In the genomic region with DNA sequence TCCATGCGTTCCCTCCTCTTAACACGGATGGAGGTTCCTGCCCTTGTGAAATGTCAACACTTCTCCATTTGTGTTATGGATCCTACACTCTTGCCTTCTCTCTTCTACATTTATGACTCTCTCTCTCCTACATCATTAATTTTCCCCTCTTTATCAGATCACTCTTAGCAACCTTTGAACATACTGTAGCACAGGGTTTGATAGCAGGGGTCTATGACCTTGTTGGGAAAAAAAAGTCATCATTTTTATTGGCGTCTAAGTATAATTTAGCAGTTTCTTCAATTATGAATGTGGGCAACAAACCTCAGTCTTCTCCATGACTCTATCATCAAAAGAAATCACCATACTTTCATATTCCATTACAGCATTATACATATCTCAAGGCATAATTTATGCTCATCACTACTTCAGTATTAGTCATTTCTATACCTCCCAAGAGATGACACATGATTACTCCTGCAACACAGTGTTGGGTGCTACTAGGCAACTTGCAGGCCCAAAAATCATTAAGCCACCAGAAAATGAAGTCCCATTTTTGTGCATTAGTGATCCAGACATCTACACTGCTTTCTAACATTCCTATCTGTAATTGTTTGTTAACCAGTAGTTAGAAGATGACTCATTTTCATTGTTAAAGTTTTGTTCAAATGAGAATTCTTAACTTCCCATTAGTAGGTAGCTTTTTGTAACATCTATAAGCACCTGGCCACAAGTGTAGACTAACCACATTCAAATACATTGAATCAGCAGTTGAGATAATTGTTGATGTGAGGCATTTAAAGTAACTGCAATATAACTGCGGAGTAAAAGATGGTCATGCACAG, we compare ENCODE assay signal across 22 cellular contexts. TPM values are rescaled to one million over a fixed set of nuclear protein-coding genes. Genes with fewer than 3 reads are reported as not detected.
DNase-seq lines count a peak whose midpoint lies in the region; ATAC-seq, FAIRE-seq and TF ChIP-seq lines count a peak whose summit lies in the region.
"Had no signal": no experiment of that assay in that cellular context is flagged by ENCODE, and none has a peak within 500 bp of the region (broad histone marks: within the 10 kb centered on the region; RNA-seq: fewer than 3 reads in every experiment).

No MANE protein-coding gene starts in this region.

- TF ChIP-seq CTCF in keratinocyte (optimal IDR thresholded peaks at IDR 0.05 in 1 of 3, IDR thresholded peaks at IDR 0.05 in 1 of 3, conservative IDR thresholded peaks at IDR 0.05 in 1 of 3; ENCODE audit: extremely low read depth in 1 of 3, insufficient read depth in 2 of 3, low read length in 3 of 3): no peak
- no peak for TF ChIP-seq CTCF in mucosa of descending colon (IDR thresholded peaks at IDR 0.05)

- no peak overlapping the region for H3K9ac ChIP-seq in keratinocyte (ENCODE audit: control insufficient read depth, extremely low read depth, insufficient read depth, low read length)

- H3K36me3 Mint-ChIP-seq in activated CD4-positive, alpha-beta memory T cell treated with anti-CD3 and anti-CD28 coated beads, Interleukin-2, amount 10 ng/mL, durations not matched to agents 7 days and 5 days (ENCODE audit: low read depth): no peaks in the 10 kb centered on the region

- no peak overlapping the region for H3K27ac Mint-ChIP-seq in activated CD4-positive, alpha-beta memory T cell treated with anti-CD3 and anti-CD28 coated beads, Interleukin-2, amount 10 ng/mL, durations not matched to agents 7 days and 5 days
- H3K27ac Mint-ChIP-seq: GM23338 had no signal

- H2AFZ ChIP-seq in keratinocyte (ENCODE audit: control insufficient read depth, low read length): no peak overlapping the region
- H2AFZ ChIP-seq: GM23338 had no signal

- ATAC-seq in mucosa of descending colon: no peak
- ATAC-seq in GM21737 (IDR thresholded peaks at IDR 0.05; ENCODE audit: unreplicated experiment): no peak
- ATAC-seq: GM23338, lower lobe of right lung, SK-N-SH treated with all-trans-retinoic acid at 6 μM for 48 hours had no signal

- H3K27me3 Mint-ChIP-seq in activated CD4-positive, alpha-beta memory T cell treated with anti-CD3 and anti-CD28 coated beads, Interleukin-2, amount 10 ng/mL, durations not matched to agents 7 days and 5 days: peaks cover 16% of the 10 kb centered on the region

- H3K9me1 ChIP-seq in keratinocyte (ENCODE audit: control insufficient read depth, extremely low read depth, insufficient read depth, low read length): no peaks in the 10 kb centered on the region

- no peaks in the 10 kb centered on the region for H3K9me3 Mint-ChIP-seq in activated CD4-positive, alpha-beta memory T cell treated with anti-CD3 and anti-CD28 coated beads, Interleukin-2, amount 10 ng/mL, durations not matched to agents 7 days and 5 days
- H3K9me3 Mint-ChIP-seq: GM23338 had no signal

- H3K9me3 ChIP-seq in keratinocyte (ENCODE audit: control insufficient read depth, low read depth, low read length): no peaks in the 10 kb centered on the region
- H3K9me3 ChIP-seq in mucosa of descending colon: no peaks in the 10 kb centered on the region
- H3K9me3 ChIP-seq: lower lobe of right lung, prostate gland, uterus had no signal

- peak overlapping the region; percentile 53 for H3K27ac ChIP-seq in keratinocyte (ENCODE audit: control insufficient read depth, insufficient read depth, low read length)
- H3K27ac ChIP-seq: brain microvascular endothelial cell, lower lobe of right lung, prostate gland, uterus had no signal

- no peaks in the 10 kb centered on the region for H3K27me3 ChIP-seq in keratinocyte (ENCODE audit: control insufficient read depth, extremely low read depth, insufficient read depth, low read length)
- H3K27me3 ChIP-seq: brain microvascular endothelial cell, uterus had no signal

- dilution Hi-C loops in keratinocyte (cut with MboI; ENCODE audit: extremely low pct_ligation_motif_present, low sequenced_read_pairs): no loop called here

- no peak overlapping the region for H3K4me3 ChIP-seq in keratinocyte (ENCODE audit: control insufficient read depth in 2 of 3, extremely low read depth in 1 of 3, insufficient read depth in 2 of 3, low read depth in 1 of 3, low read length in 3 of 3)
- no peak overlapping the region for H3K4me3 ChIP-seq in mucosa of descending colon
- H3K4me3 ChIP-seq: GM23338, lower lobe of right lung, prostate gland, uterus had no signal

- CTCF ChIA-PET in activated CD4-positive, alpha-beta memory T cell treated with anti-CD3 and anti-CD28 coated beads, Interleukin-2, amount 10 ng/mL, durations not matched to agents 7 days and 5 days (lab: Charles Lee): no interaction called here

- POLR2A ChIA-PET in activated CD4-positive, alpha-beta memory T cell treated with anti-CD3 and anti-CD28 coated beads, Interleukin-2, amount 10 ng/mL, durations not matched to agents 7 days and 5 days (lab: Charles Lee): no interaction called here

- FAIRE-seq in keratinocyte (lab: Jason Lieb, UNC): peak; percentile 83
- FAIRE-seq: RCC 7860, small intestine had no signal

- H3K79me2 ChIP-seq in keratinocyte (ENCODE audit: control insufficient read depth, insufficient read depth, low read length): no peaks in the 10 kb centered on the region

- H3K36me3 ChIP-seq in keratinocyte (ENCODE audit: control insufficient read depth in 2 of 2, extremely low read depth in 1 of 2, insufficient read depth in 2 of 2, low read length in 2 of 2) (no peaks in the 10 kb centered on the region), mucosa of descending colon (ENCODE audit: low read depth) (no peaks in the 10 kb centered on the region)
- H3K36me3 ChIP-seq: brain microvascular endothelial cell, lower lobe of right lung, prostate gland, uterus had no signal

- H4K20me1 ChIP-seq in keratinocyte (ENCODE audit: control insufficient read depth, extremely low read depth, insufficient read depth, low read length): no peaks in the 10 kb centered on the region

- H3K4me1 ChIP-seq in keratinocyte (ENCODE audit: control insufficient read depth, extremely low read depth, insufficient read depth, low read length) (peaks cover 26% of the 10 kb centered on the region), mucosa of descending colon (ENCODE audit: low read depth) (no peaks in the 10 kb centered on the region)
- H3K4me1 ChIP-seq: lower lobe of right lung, prostate gland, uterus had no signal

- intact Hi-C loops in mucosa of descending colon (cut with DNase I, micrococcal nuclease): no loop called here

- peaks cover 6% of the 10 kb centered on the region for H3K4me1 Mint-ChIP-seq in activated CD4-positive, alpha-beta memory T cell treated with anti-CD3 and anti-CD28 coated beads, Interleukin-2, amount 10 ng/mL, durations not matched to agents 7 days and 5 days

- H3K4me3 Mint-ChIP-seq in activated CD4-positive, alpha-beta memory T cell treated with anti-CD3 and anti-CD28 coated beads, Interleukin-2, amount 10 ng/mL, durations not matched to agents 7 days and 5 days: no peak overlapping the region
- H3K4me3 Mint-ChIP-seq: GM23338 had no signal

- DNase-seq in activated CD4-positive, alpha-beta T cell treated with anti-CD3 and anti-CD28 coated beads for 48 hours: peak; percentile 17
- DNase-seq in activated CD4-positive, alpha-beta T cell treated with anti-CD3 and anti-CD28 coated beads, Interleukin-2, amount 50 U/mL, for 1 hour: no peak
- DNase-seq in HPDE6-E6E7 (ENCODE audit: extremely low spot score): peak; percentile 49
- DNase-seq in SW480 (ENCODE audit: low spot score): peak; percentile 3
- peak; percentile 35 for DNase-seq in keratinocyte (ENCODE audit: low read depth, low spot score)
- no peak for DNase-seq in activated CD4-positive, alpha-beta memory T cell treated with anti-CD3 and anti-CD28 coated beads, Interleukin-2, amount 10 ng/mL, durations not matched to agents 7 days and 5 days
- no peak for DNase-seq in mucosa of descending colon
- DNase-seq: activated CD4-positive, CD25-positive, alpha-beta regulatory T cell treated with anti-CD3 and anti-CD28 coated beads, Interleukin-2, amount 50 U/mL, for 72 hours; brain microvascular endothelial cell; DND-41; foreskin fibroblast; lower lobe of right lung; NCI-H187 treated with DMSO at 0.1 percent for 48 hours; NCI-H2227 treated with DMSO at 0.1 percent for 48 hours; small intestine; uterus had no signal

- peak overlapping the region; percentile 33 for H3K4me2 ChIP-seq in keratinocyte (ENCODE audit: control insufficient read depth, extremely low read depth, insufficient read depth, low read depth, low read length)
- H3K4me2 ChIP-seq: GM23338 had no signal

RNA-seq across cellular contexts. Expression of gene CYP39A1, which starts 9.5 kb away (rescaled TPM):
- polyA plus RNA-seq in keratinocyte: 0.77 to 1.6 TPM (median 1.5 TPM) in 3 replicates
- polyA plus RNA-seq in keratinocyte (2011; ENCODE audit: low read depth): 4.3 TPM
- 1.1 and 2.1 TPM in 2 replicates for polyA plus RNA-seq in keratinocyte (2011; cell fraction: cytosol; rRNA removed)
- polyA plus RNA-seq in keratinocyte (2011; cell fraction: nucleus; rRNA removed): 1.8 TPM in 2 replicates
- 1.2 and 3.6 TPM in 2 replicates for polyA plus RNA-seq in keratinocyte (2012; ENCODE audit: low replicate concordance)
- polyA minus RNA-seq in keratinocyte: 0.43 to 2.0 TPM (median 1.0 TPM) in 3 replicates
- polyA minus RNA-seq in keratinocyte (2011; cell fraction: cytosol; rRNA and poly(A)+ RNA removed): not detected
- polyA minus RNA-seq in keratinocyte (2011; cell fraction: nucleus; rRNA and poly(A)+ RNA removed): 1.3 and 3.5 TPM in 2 replicates
- not detected for total RNA-seq in activated CD4-positive, alpha-beta memory T cell treated with anti-CD3 and anti-CD28 coated beads, Interleukin-2, amount 10 ng/mL, durations not matched to agents 7 days and 5 days
- total RNA-seq in mucosa of descending colon: 1 to 10 TPM; 4.1 to 5.3 (median 4.5) TPM
- total RNA-seq: A172 had no signal

RNA-seq across cellular contexts. Expression of gene SLC25A27, which starts 9.6 kb away (rescaled TPM):
- polyA plus RNA-seq in keratinocyte: 2.7 to 11.5 TPM (median 10.4 TPM) in 3 replicates
- polyA plus RNA-seq in keratinocyte (2011; ENCODE audit: low read depth): 8.5 TPM
- 0.32 and 0.56 TPM in 2 replicates for polyA plus RNA-seq in keratinocyte (2011; cell fraction: cytosol; rRNA removed)
- polyA plus RNA-seq in keratinocyte (2011; cell fraction: nucleus; rRNA removed): 48.2 and 53.7 TPM in 2 replicates
- polyA plus RNA-seq in keratinocyte (2012; ENCODE audit: low replicate concordance): 2.2 and 9.6 TPM in 2 replicates
- polyA minus RNA-seq in keratinocyte: 0.13 to 10.5 TPM (median 3.2 TPM) in 3 replicates
- not detected for polyA minus RNA-seq in keratinocyte (2011; cell fraction: cytosol; rRNA and poly(A)+ RNA removed)
- 4.4 and 14.3 TPM in 2 replicates for polyA minus RNA-seq in keratinocyte (2011; cell fraction: nucleus; rRNA and poly(A)+ RNA removed)
- total RNA-seq in activated CD4-positive, alpha-beta memory T cell treated with anti-CD3 and anti-CD28 coated beads, Interleukin-2, amount 10 ng/mL, durations not matched to agents 7 days and 5 days: not detected
- 10 to 100 TPM; 12.8 to 19.5 (median 19.4) TPM for total RNA-seq in mucosa of descending colon

RNA-seq across cellular contexts. Expression of gene TDRD6, which starts 44.5 kb away (rescaled TPM):
- 0.01 to 0.25 TPM (median 0.23 TPM) in 3 replicates for polyA plus RNA-seq in keratinocyte
- 2.6 TPM for polyA plus RNA-seq in keratinocyte (2011; ENCODE audit: low read depth)
- 0.01 and 0.02 TPM in 2 replicates for polyA plus RNA-seq in keratinocyte (2011; cell fraction: cytosol; rRNA removed)
- polyA plus RNA-seq in keratinocyte (2011; cell fraction: nucleus; rRNA removed): 0.75 and 1.1 TPM in 2 replicates
- 0.22 and 0.32 TPM in 2 replicates for polyA plus RNA-seq in keratinocyte (2012; ENCODE audit: low replicate concordance)
- polyA minus RNA-seq in keratinocyte: 0.16 TPM in 2 of 3 replicates, not detected in the other
- polyA minus RNA-seq in keratinocyte (2011; cell fraction: cytosol; rRNA and poly(A)+ RNA removed): not detected
- polyA minus RNA-seq in keratinocyte (2011; cell fraction: nucleus; rRNA and poly(A)+ RNA removed): 0.62 and 0.63 TPM in 2 replicates
- not detected for total RNA-seq in activated CD4-positive, alpha-beta memory T cell treated with anti-CD3 and anti-CD28 coated beads, Interleukin-2, amount 10 ng/mL, durations not matched to agents 7 days and 5 days
- 1 to 10 TPM in 1 of 3 donors, under 1 TPM in 2; 0.39 to 1.9 (median 0.52) TPM for total RNA-seq in mucosa of descending colon
- total RNA-seq: A172 had no signal

Comparison
In these comparisons a context has a peak if more than half of its experiments do, and no peak if none do; other contexts are left out.
1. DNase-seq: peak in activated CD4-positive, alpha-beta T cell treated with anti-CD3 and anti-CD28 coated beads for 48 hours (single experiment), HPDE6-E6E7 (single experiment), SW480 (single experiment) and keratinocyte (single experiment); none in activated CD4-positive, alpha-beta T cell treated with anti-CD3 and anti-CD28 coated beads, Interleukin-2, amount 50 U/mL, for 1 hour (single experiment), activated CD4-positive, alpha-beta memory T cell treated with anti-CD3 and anti-CD28 coated beads, Interleukin-2, amount 10 ng/mL, durations not matched to agents 7 days and 5 days (single experiment) and mucosa of descending colon (0 of 3).
2. RNA of gene CYP39A1, which starts 9.5 kb away (total RNA-seq): 4.1 to 5.3 TPM in mucosa of descending colon; not detected in activated CD4-positive, alpha-beta memory T cell treated with anti-CD3 and anti-CD28 coated beads, Interleukin-2, amount 10 ng/mL, durations not matched to agents 7 days and 5 days; every median in the first group is over 4 times any median in the second.
3. RNA of gene SLC25A27, which starts 9.6 kb away (total RNA-seq): 12.8 to 19.5 TPM in mucosa of descending colon; not detected in activated CD4-positive, alpha-beta memory T cell treated with anti-CD3 and anti-CD28 coated beads, Interleukin-2, amount 10 ng/mL, durations not matched to agents 7 days and 5 days; every median in the first group is over 10 times any median in the second.